In the genomic region with DNA sequence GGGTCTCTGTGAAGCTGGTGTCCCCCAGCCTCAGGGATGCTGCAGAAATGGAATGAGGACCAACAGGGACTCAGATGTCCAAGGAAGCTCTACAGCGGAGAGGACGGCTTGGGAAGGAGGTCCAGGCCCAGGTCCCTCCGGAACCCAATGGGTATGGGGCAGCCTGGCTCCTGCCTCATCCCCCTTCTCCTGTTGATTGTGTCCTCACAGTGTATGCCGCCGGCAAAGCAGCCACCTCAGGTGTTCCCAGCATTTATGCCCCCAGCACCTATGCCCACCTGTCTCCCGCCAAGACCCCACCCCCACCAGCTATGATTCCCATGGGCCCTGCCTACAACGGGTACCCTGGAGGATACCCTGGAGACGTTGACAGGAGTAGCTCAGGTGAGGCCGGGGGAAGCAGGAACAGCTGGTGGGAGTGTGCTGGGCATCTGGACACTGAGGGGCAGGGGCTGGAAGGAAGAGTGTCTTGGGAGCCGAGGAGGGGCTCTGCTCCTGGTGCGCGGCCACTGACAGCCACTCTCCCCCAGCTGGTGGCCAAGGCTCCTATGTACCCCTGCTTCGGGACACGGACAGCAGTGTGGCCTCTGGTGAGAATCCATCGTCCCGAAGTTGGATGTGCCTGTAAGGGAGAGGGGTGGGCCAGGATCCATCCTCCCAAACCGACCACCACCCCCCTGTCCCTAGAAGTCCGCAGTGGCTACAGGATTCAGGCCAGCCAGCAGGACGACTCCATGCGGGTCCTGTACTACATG, we compare ENCODE assay signal across 8 cellular contexts. TPM values are rescaled to one million over a fixed set of nuclear protein-coding genes. Genes with fewer than 3 reads are reported as not detected.
DNase-seq lines count a peak whose midpoint lies in the region; ATAC-seq and TF ChIP-seq lines count a peak whose summit lies in the region.

No MANE protein-coding gene starts in this region.

- no peaks in the 10 kb centered on the region for H3K27me3 Mint-ChIP-seq in activated T-helper 1 cell treated with anti-CD3 and anti-CD28 coated beads, Interleukin-12 subunit alpha, Interleukin-12 subunit beta, Interleukin-2, Interleukin-4 antibody, amounts not matched to agents 30 ng/mL and 10 ng/mL and 1 ng/mL, durations not matched to agents 14 hours and 24 hours and 36 hours (ENCODE audit: insufficient read depth)

- POLR2A ChIA-PET in HEK293 (lab: Yijun Ruan, JAX): interaction anchor here (0.5 to 5.2 kb wide), 13 partner anchors 9 to 479 kb away, joined by 3 to 35 read pairs (median 5); a partner anchor contains a TSS

- 86 to 92% (median 90%) methylated on average over 17 to 20 of the region's 20 CpGs for WGBS in spleen, 5 donors

- peak overlapping the region; percentile 82 for H3K27ac Mint-ChIP-seq in activated T-helper 1 cell treated with anti-CD3 and anti-CD28 coated beads, Interleukin-12 subunit alpha, Interleukin-12 subunit beta, Interleukin-2, Interleukin-4 antibody, amounts not matched to agents 30 ng/mL and 10 ng/mL and 1 ng/mL, durations not matched to agents 14 hours and 24 hours and 36 hours

- ATAC-seq in left ventricle myocardium superior (no peak), omental fat pad (ENCODE audit: low FRiP score) (no peak)

- no peak for DNase-seq in activated T-helper 1 cell treated with anti-CD3 and anti-CD28 coated beads, Interleukin-12 subunit alpha, Interleukin-12 subunit beta, Interleukin-2, Interleukin-4 antibody, amounts not matched to agents 30 ng/mL and 10 ng/mL and 1 ng/mL, durations not matched to agents 14 hours and 24 hours and 36 hours (ENCODE audit: low spot score)
- peak; percentile 39 for DNase-seq in left ventricle myocardium superior
- peak; percentile 76 for DNase-seq in spleen
- no peak for DNase-seq in cerebellum (ENCODE audit: low spot score)
- no peak for DNase-seq in omental fat pad (ENCODE audit: low spot score)
- DNase-seq in NCI-H345 (lab: John Stamatoyannopoulos, UW): no peak
- DNase-seq in NCI-H1694 (lab: John Stamatoyannopoulos, UW): no peak

- TF ChIP-seq CTCF in HEK293 (tag by site-specific recombination; IDR thresholded peaks at IDR 0.05) (no peak), spleen (IDR thresholded peaks at IDR 0.05 in 8 of 11, conservative IDR thresholded peaks at IDR 0.05 in 3 of 11) (no peak), omental fat pad (IDR thresholded peaks at IDR 0.05) (no peak)

- H3K27ac ChIP-seq in HEK293 (ENCODE audit: extremely low read depth, low read depth, low read length) (peak overlapping the region; percentile 100), spleen (peak overlapping the region in 6 of 8 donors; percentile 93 to 97 (median 94))

- no peak for TF ChIP-seq POLR2A in spleen (IDR thresholded peaks at IDR 0.05)

- H3K9me3 ChIP-seq in HEK293 (ENCODE audit: control insufficient read depth, insufficient read depth, low read depth, low read length): no peaks in the 10 kb centered on the region
- H3K9me3 ChIP-seq in spleen: no peaks in the 10 kb centered on the region

- CTCF ChIA-PET in HEK293 (lab: Yijun Ruan, JAX): interaction anchor here (0.5 to 1.3 kb wide), 6 partner anchors 9 to 1746 kb away, joined by 3 to 7 read pairs (median 3); a partner anchor contains a TSS

- peaks cover 13% of the 10 kb centered on the region for H3K36me3 Mint-ChIP-seq in activated T-helper 1 cell treated with anti-CD3 and anti-CD28 coated beads, Interleukin-12 subunit alpha, Interleukin-12 subunit beta, Interleukin-2, Interleukin-4 antibody, amounts not matched to agents 30 ng/mL and 10 ng/mL and 1 ng/mL, durations not matched to agents 14 hours and 24 hours and 36 hours (ENCODE audit: low read depth)

- peak overlapping the region; percentile 82 for H3K4me3 Mint-ChIP-seq in activated T-helper 1 cell treated with anti-CD3 and anti-CD28 coated beads, Interleukin-12 subunit alpha, Interleukin-12 subunit beta, Interleukin-2, Interleukin-4 antibody, amounts not matched to agents 30 ng/mL and 10 ng/mL and 1 ng/mL, durations not matched to agents 14 hours and 24 hours and 36 hours

- H3K36me3 ChIP-seq in HEK293 (ENCODE audit: control insufficient read depth in 2 of 2, insufficient read depth in 1 of 2, low read length in 2 of 2) (peaks cover 44 to 54% of the 10 kb centered on the region in 2 experiments), spleen (peaks cover 0 to 50% (median 11%) of the 10 kb centered on the region in 6 donors)

- no peaks in the 10 kb centered on the region for H3K9me3 Mint-ChIP-seq in activated T-helper 1 cell treated with anti-CD3 and anti-CD28 coated beads, Interleukin-12 subunit alpha, Interleukin-12 subunit beta, Interleukin-2, Interleukin-4 antibody, amounts not matched to agents 30 ng/mL and 10 ng/mL and 1 ng/mL, durations not matched to agents 14 hours and 24 hours and 36 hours

- no peaks in the 10 kb centered on the region for H3K27me3 ChIP-seq in spleen (replicated peaks in 1 of 7)

- peaks cover 12% of the 10 kb centered on the region for H3K4me1 Mint-ChIP-seq in activated T-helper 1 cell treated with anti-CD3 and anti-CD28 coated beads, Interleukin-12 subunit alpha, Interleukin-12 subunit beta, Interleukin-2, Interleukin-4 antibody, amounts not matched to agents 30 ng/mL and 10 ng/mL and 1 ng/mL, durations not matched to agents 14 hours and 24 hours and 36 hours (ENCODE audit: low read depth)

- H3K4me1 ChIP-seq in HEK293 (ENCODE audit: control insufficient read depth, insufficient read depth, low read length) (peaks cover 24% of the 10 kb centered on the region), spleen (peaks cover 20 to 62% (median 53%) of the 10 kb centered on the region in 6 donors)

- H3K4me3 ChIP-seq in HEK293 (ENCODE audit: low read depth, low read length) (no peak overlapping the region), spleen (peak overlapping the region in 5 of 8 donors; percentile 64 to 90 (median 75))

- intact Hi-C loops in activated T-helper 1 cell treated with anti-CD3 and anti-CD28 coated beads, Interleukin-12 subunit alpha, Interleukin-12 subunit beta, Interleukin-2, Interleukin-4 antibody, amounts not matched to agents 30 ng/mL and 10 ng/mL and 1 ng/mL, durations not matched to agents 14 hours and 24 hours and 36 hours (cut with micrococcal nuclease): loop anchor here (2.0 to 10.0 kb wide), 4 partner anchors 54 to 281 kb away; a partner anchor contains a TSS
- intact Hi-C loops in left ventricle myocardium superior (cut with micrococcal nuclease): no loop called here
- intact Hi-C loops in spleen (cut with DNase I; ENCODE audit: low total_unique reads): loop anchor here (5.0 kb wide), 1 partner anchor 114 kb away; a partner anchor contains a TSS

RNA-seq across cellular contexts. Expression of a gene that starts 2.4 kb away (rescaled TPM):
- 156 and 164 TPM in 2 replicates for total RNA-seq in activated T-helper 1 cell treated with anti-CD3 and anti-CD28 coated beads, Interleukin-12 subunit alpha, Interleukin-12 subunit beta, Interleukin-2, Interleukin-4 antibody, amounts not matched to agents 30 ng/mL and 10 ng/mL and 1 ng/mL, durations not matched to agents 14 hours and 24 hours and 36 hours
- total RNA-seq in left ventricle myocardium superior: 170 TPM
- 100 to 1,000 TPM; 133 to 206 (median 157) TPM for total RNA-seq in spleen
- 100 to 1,000 TPM; 132 to 205 (median 145) TPM for polyA plus RNA-seq in spleen
- 39.4 TPM for total RNA-seq in cerebellum
- 100 to 1,000 TPM in 2 of 4 donors, 10 to 100 TPM in 2; 67.0 to 106 (median 92.0) TPM for total RNA-seq in omental fat pad

RNA-seq across cellular contexts. Expression of a gene that starts 16.0 kb away (rescaled TPM):
- 0.57 and 0.96 TPM in 2 replicates for total RNA-seq in activated T-helper 1 cell treated with anti-CD3 and anti-CD28 coated beads, Interleukin-12 subunit alpha, Interleukin-12 subunit beta, Interleukin-2, Interleukin-4 antibody, amounts not matched to agents 30 ng/mL and 10 ng/mL and 1 ng/mL, durations not matched to agents 14 hours and 24 hours and 36 hours
- total RNA-seq in left ventricle myocardium superior: not detected
- under 1 TPM in 2 of 7 donors, not detected in 5; 0.60 to 0.67 TPM for total RNA-seq in spleen
- polyA plus RNA-seq in spleen: 1 to 10 TPM in 2 of 3 donors, under 1 TPM in 1; 0.48 to 5.0 (median 2.0) TPM
- not detected for total RNA-seq in cerebellum
- 1 to 10 TPM in 1 of 4 donors, not detected in 3; 1.3 TPM for total RNA-seq in omental fat pad

RNA-seq across cellular contexts. Expression of a gene that starts 17.5 kb away (rescaled TPM):
- total RNA-seq in activated T-helper 1 cell treated with anti-CD3 and anti-CD28 coated beads, Interleukin-12 subunit alpha, Interleukin-12 subunit beta, Interleukin-2, Interleukin-4 antibody, amounts not matched to agents 30 ng/mL and 10 ng/mL and 1 ng/mL, durations not matched to agents 14 hours and 24 hours and 36 hours: 2.7 and 4.0 TPM in 2 replicates
- total RNA-seq in left ventricle myocardium superior (6.1 TPM), spleen (10 to 100 TPM; 18.1 to 30.2 (median 21.6) TPM), cerebellum (2.6 TPM), omental fat pad (10 to 100 TPM; 10.4 to 30.9 (median 17.9) TPM)
- 10 to 100 TPM; 10.9 to 17.4 (median 11.2) TPM for polyA plus RNA-seq in spleen

RNA-seq across cellular contexts. Expression of a gene that starts 25.6 kb away (rescaled TPM):
- total RNA-seq in activated T-helper 1 cell treated with anti-CD3 and anti-CD28 coated beads, Interleukin-12 subunit alpha, Interleukin-12 subunit beta, Interleukin-2, Interleukin-4 antibody, amounts not matched to agents 30 ng/mL and 10 ng/mL and 1 ng/mL, durations not matched to agents 14 hours and 24 hours and 36 hours: not detected in 2 replicates
- total RNA-seq in left ventricle myocardium superior (not detected), spleen (10 to 100 TPM in 3 of 7 donors, under 1 TPM in 2, not detected in 2; 0.26 to 55.2 (median 35.1) TPM), cerebellum (0.91 TPM), omental fat pad (not detected)
- under 1 TPM; 0.07 to 0.42 (median 0.16) TPM for polyA plus RNA-seq in spleen

RNA-seq across cellular contexts. Expression of a gene that starts 37.8 kb away (rescaled TPM):
- total RNA-seq in activated T-helper 1 cell treated with anti-CD3 and anti-CD28 coated beads, Interleukin-12 subunit alpha, Interleukin-12 subunit beta, Interleukin-2, Interleukin-4 antibody, amounts not matched to agents 30 ng/mL and 10 ng/mL and 1 ng/mL, durations not matched to agents 14 hours and 24 hours and 36 hours: not detected in 2 replicates
- not detected for total RNA-seq in left ventricle myocardium superior
- total RNA-seq in spleen: under 1 TPM in 1 of 7 donors, not detected in 6; 0.51 TPM
- polyA plus RNA-seq in spleen: under 1 TPM in 2 of 3 donors, not detected in 1; 0.48 to 0.61 TPM
- not detected for total RNA-seq in cerebellum
- total RNA-seq in omental fat pad: not detected

Comparison
In these comparisons a context has a peak if more than half of its experiments do, and no peak if none do; other contexts are left out.
1. DNase-seq: peak in left ventricle myocardium superior (single experiment) and spleen (single experiment); none in activated T-helper 1 cell treated with anti-CD3 and anti-CD28 coated beads, Interleukin-12 subunit alpha, Interleukin-12 subunit beta, Interleukin-2, Interleukin-4 antibody, amounts not matched to agents 30 ng/mL and 10 ng/mL and 1 ng/mL, durations not matched to agents 14 hours and 24 hours and 36 hours (single experiment), cerebellum (single experiment), omental fat pad (single experiment), NCI-H345 (single experiment) and NCI-H1694 (single experiment).